18 cellular contexts compared by ENCODE assay signal in the genomic region with DNA sequence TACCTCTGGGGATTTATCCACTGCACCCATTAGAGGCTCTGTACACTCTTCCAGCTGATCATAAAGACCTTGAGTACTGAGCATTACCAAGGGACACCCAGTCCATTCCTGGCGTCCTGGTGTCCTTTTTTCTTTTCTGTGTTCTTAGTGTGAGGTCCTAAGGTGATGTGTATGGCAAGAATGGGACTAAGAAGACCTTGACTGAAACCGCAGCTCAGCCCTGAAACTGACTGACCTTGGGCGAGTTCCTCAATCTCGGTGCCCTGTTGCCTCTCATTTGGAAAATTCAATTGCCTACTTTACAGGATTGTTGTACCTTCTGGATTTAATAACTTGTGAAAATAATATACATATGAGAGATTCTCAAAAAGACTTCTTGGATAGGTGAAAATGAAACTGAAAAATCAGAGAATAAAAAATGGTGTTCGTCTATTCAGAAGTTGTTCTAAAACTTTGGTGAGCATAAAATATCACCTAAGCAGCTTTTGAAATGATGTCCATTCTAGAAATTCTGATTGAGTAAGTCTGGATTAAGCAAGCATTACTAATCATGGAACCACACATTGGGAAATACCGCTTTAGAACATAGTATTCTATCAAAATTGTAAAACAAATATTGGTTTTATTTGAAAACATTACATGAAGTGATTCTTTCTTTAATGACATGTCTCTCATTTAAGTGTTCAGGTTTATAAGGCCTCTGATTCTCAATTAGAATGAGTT. TPM values are rescaled to one million over a fixed set of nuclear protein-coding genes. Genes with fewer than 3 reads are reported as not detected.
DNase-seq lines count a peak whose midpoint lies in the region; ATAC-seq and TF ChIP-seq lines count a peak whose summit lies in the region.
"Had no signal": no experiment of that assay in that cellular context is flagged by ENCODE, and none has a peak within 500 bp of the region (broad histone marks: within the 10 kb centered on the region; RNA-seq: fewer than 3 reads in every experiment).

No MANE protein-coding gene starts in this region.

- CTCF ChIA-PET in OCI-LY7 (lab: Charles Lee; ENCODE audit: unreplicated experiment), result no interaction called here

- H3K79me2 ChIP-seq in OCI-LY7 (ENCODE audit: insufficient read depth, low read depth, low read length), result no peaks in the 10 kb centered on the region

- POLR2A ChIA-PET in OCI-LY7 (lab: Charles Lee), result interaction anchor here (0.7 to 1.0 kb wide), 3 partner anchors 9 to 170 kb away, joined by 3 to 4 read pairs (median 3); no protein-coding TSS in a partner anchor

- no peak for DNase-seq in activated T-cell treated with anti-CD3 and anti-CD28 coated beads, Interleukin-2, amount 50 U/mL, for 24 hours
- DNase-seq in activated T-cell treated with anti-CD3 and anti-CD28 coated beads, Interleukin-2, amount 50 U/mL, for 72 hours, result no peak
- no peak for DNase-seq in OCI-LY7 (ENCODE audit: low spot score)
- no peak for DNase-seq in spleen
- no peak for DNase-seq in lower leg skin (ENCODE audit: low spot score in 2 of 2)
- DNase-seq in NCI-H128 (lab: John Stamatoyannopoulos, UW; ENCODE audit: unreplicated experiment), result no peak
- DNase-seq in transverse colon, result no peak
- DNase-seq: effector CD4-positive, alpha-beta T cell; hypothalamus; NCI-H1048; Right ventricle myocardium superior; stimulated activated naive CD4-positive, alpha-beta T cell; T-helper 9 cell had no signal

- H3K9me3 ChIP-seq in OCI-LY7 (ENCODE audit: low read length) (no peaks in the 10 kb centered on the region), spleen (no peaks in the 10 kb centered on the region), transverse colon (no peaks in the 10 kb centered on the region)
- H3K9me3 ChIP-seq: upper lobe of left lung had no signal

- no peak for ATAC-seq in activated T-cell treated with anti-CD3 and anti-CD28 coated beads, Interleukin-2, amount 50 U/mL, for 72 hours (replicated peaks in 1 of 2)
- ATAC-seq in HG03280 (IDR thresholded peaks at IDR 0.05; ENCODE audit: unreplicated experiment), result peak; percentile 68
- ATAC-seq: left colon had no signal

- no peaks in the 10 kb centered on the region for H3K27me3 Mint-ChIP-seq in activated T-cell treated with anti-CD3 and anti-CD28 coated beads, Interleukin-2, amount 50 U/mL, for 24 hours
- H3K27me3 Mint-ChIP-seq in activated T-cell treated with anti-CD3 and anti-CD28 coated beads, Interleukin-2, amount 50 U/mL, for 72 hours (ENCODE audit: low read depth), result no peaks in the 10 kb centered on the region

- TF ChIP-seq POLR2A in spleen (IDR thresholded peaks at IDR 0.05) (no peak), lower leg skin (IDR thresholded peaks at IDR 0.05) (no peak), transverse colon (IDR thresholded peaks at IDR 0.05) (no peak)

- H3K4me1 ChIP-seq in OCI-LY7 (ENCODE audit: insufficient read depth, low read length, poor library complexity, severe bottlenecking) (no peaks in the 10 kb centered on the region), spleen (peaks cover 0 to 38% (median 10%) of the 10 kb centered on the region in 6 donors), transverse colon (no peaks in the 10 kb centered on the region)
- H3K4me1 ChIP-seq: upper lobe of left lung had no signal

- intact Hi-C loops in OCI-LY7 (cut with micrococcal nuclease; ENCODE audit: unreplicated experiment) (no loop called here), spleen (cut with DNase I; ENCODE audit: low total_unique reads) (no loop called here), lower leg skin (cut with DNase I; ENCODE audit: low total_unique reads) (no loop called here), transverse colon (cut with DNase I; ENCODE audit: low total_unique reads) (no loop called here)

- H2AFZ ChIP-seq in OCI-LY7 (ENCODE audit: low read length), result 0 out of 2 replicates have a peak overlapping the region, but pooled peaks have one; percentile 9

- H3K9me2 ChIP-seq in OCI-LY7 (ENCODE audit: insufficient read depth, low read length), result no peaks in the 10 kb centered on the region

- peak overlapping the region; percentile 21; the same call in 1 of the 2 replicates for H3K4me2 ChIP-seq in OCI-LY7 (ENCODE audit: low read length)
- H3K4me2 ChIP-seq: smooth muscle cell had no signal

- TF ChIP-seq CTCF in OCI-LY7 (conservative IDR thresholded peaks at IDR 0.05; ENCODE audit: low read length), result no peak
- TF ChIP-seq CTCF in spleen (IDR thresholded peaks at IDR 0.05 in 8 of 11, conservative IDR thresholded peaks at IDR 0.05 in 3 of 11), result no peak
- TF ChIP-seq CTCF in lower leg skin (IDR thresholded peaks at IDR 0.05), result no peak
- no peak for TF ChIP-seq CTCF in transverse colon (IDR thresholded peaks at IDR 0.05)

- H3K27me3 ChIP-seq in spleen (replicated peaks in 1 of 7), result no peaks in the 10 kb centered on the region
- H3K27me3 ChIP-seq in transverse colon, result no peaks in the 10 kb centered on the region
- H3K27me3 ChIP-seq: upper lobe of left lung had no signal

- in situ Hi-C loops in transverse colon (cut with MboI; ENCODE audit: low pct_ligation_motif_present in 1 of 4, low pct_unique_long_range_greater_than_20kb in 1 of 4, low sequenced_read_pairs in 3 of 4), result no loop called here

- BruUV-seq in OCI-LY7 (replicated peaks; lab: Mats Ljungman, UMichigan), result no TSS peak

- no peak for TF ChIP-seq EP300 in transverse colon (IDR thresholded peaks at IDR 0.05; ENCODE audit: low read depth)

- H3K27ac ChIP-seq in OCI-LY7 (ENCODE audit: low read depth, low read length, poor library complexity, severe bottlenecking), result no peak overlapping the region
- H3K27ac ChIP-seq in spleen, result peak overlapping the region in 7 of 8 donors; percentile 3 to 82 (median 70)
- H3K27ac ChIP-seq in transverse colon, result no peak overlapping the region

- WGBS in spleen, 5 donors, result 38 to 62% (median 45%) methylated on average over 6 of the region's 6 CpGs
- WGBS in lower leg skin, 2 donors, result 66 to 71% methylated on average over 6 of the region's 6 CpGs
- WGBS in transverse colon (ENCODE audit: low coverage in 1 of 2), 2 donors, result 63 to 83% methylated on average over 6 of the region's 6 CpGs

- H4K20me1 ChIP-seq in OCI-LY7 (ENCODE audit: insufficient read depth, low read length), result no peaks in the 10 kb centered on the region

- no peaks in the 10 kb centered on the region for H3K36me3 Mint-ChIP-seq in activated T-cell treated with anti-CD3 and anti-CD28 coated beads, Interleukin-2, amount 50 U/mL, for 24 hours (ENCODE audit: low read depth)
- H3K36me3 Mint-ChIP-seq in activated T-cell treated with anti-CD3 and anti-CD28 coated beads, Interleukin-2, amount 50 U/mL, for 72 hours (ENCODE audit: insufficient read depth in 2 of 2), result peaks cover 0 to 2% of the 10 kb centered on the region in 2 donors

- H3K4me1 Mint-ChIP-seq in activated T-cell treated with anti-CD3 and anti-CD28 coated beads, Interleukin-2, amount 50 U/mL, for 24 hours (ENCODE audit: low read depth), result peaks cover 23% of the 10 kb centered on the region
- H3K4me1 Mint-ChIP-seq in activated T-cell treated with anti-CD3 and anti-CD28 coated beads, Interleukin-2, amount 50 U/mL, for 72 hours (ENCODE audit: low read depth), result peaks cover 7% of the 10 kb centered on the region

- peak overlapping the region; percentile 23 for H3K27ac Mint-ChIP-seq in activated T-cell treated with anti-CD3 and anti-CD28 coated beads, Interleukin-2, amount 50 U/mL, for 24 hours
- no peak overlapping the region for H3K27ac Mint-ChIP-seq in activated T-cell treated with anti-CD3 and anti-CD28 coated beads, Interleukin-2, amount 50 U/mL, for 72 hours
- H3K27ac Mint-ChIP-seq: activated naive CD4-positive, alpha-beta T cell treated with anti-CD3 and anti-CD28 coated beads, Interleukin-2, amount 50 U/mL, for 72 hours had no signal

- H3K4me3 ChIP-seq in OCI-LY7 (ENCODE audit: low read depth, low read length, poor library complexity, severe bottlenecking) (no peak overlapping the region), spleen (no peak overlapping the region), lower leg skin (ENCODE audit: low read depth, poor library complexity, severe bottlenecking) (no peak overlapping the region), transverse colon (no peak overlapping the region)
- H3K4me3 ChIP-seq: smooth muscle cell, upper lobe of left lung had no signal

- no peak overlapping the region for H3K4me3 Mint-ChIP-seq in activated T-cell treated with anti-CD3 and anti-CD28 coated beads, Interleukin-2, amount 50 U/mL, for 24 hours
- H3K4me3 Mint-ChIP-seq in activated T-cell treated with anti-CD3 and anti-CD28 coated beads, Interleukin-2, amount 50 U/mL, for 72 hours, result no peak overlapping the region

- no peaks in the 10 kb centered on the region for H3K9me3 Mint-ChIP-seq in activated T-cell treated with anti-CD3 and anti-CD28 coated beads, Interleukin-2, amount 50 U/mL, for 24 hours
- peaks cover 0 to 2% of the 10 kb centered on the region in 2 donors for H3K9me3 Mint-ChIP-seq in activated T-cell treated with anti-CD3 and anti-CD28 coated beads, Interleukin-2, amount 50 U/mL, for 72 hours

- H3K36me3 ChIP-seq in OCI-LY7 (ENCODE audit: insufficient read depth, low read length) (no peaks in the 10 kb centered on the region), spleen (no peaks in the 10 kb centered on the region), transverse colon (no peaks in the 10 kb centered on the region)
- H3K36me3 ChIP-seq: upper lobe of left lung had no signal

RNA-seq across cellular contexts. Expression of gene SAMSN1, which starts 21.6 kb away (rescaled TPM):
- 10 to 100 TPM; 65.4 to 69.1 TPM for total RNA-seq in activated T-cell treated with anti-CD3 and anti-CD28 coated beads, Interleukin-2, amount 50 U/mL, for 72 hours
- total RNA-seq in OCI-LY7 (2014; rRNA removed; shearing (Covaris generic)), result not detected in 2 replicates
- total RNA-seq in OCI-LY7 (2022), result 2.8 and 4.1 TPM in 2 replicates
- total RNA-seq in spleen, result 10 to 100 TPM; 43.7 to 79.2 (median 51.1) TPM
- polyA plus RNA-seq in spleen, result 10 to 100 TPM; 24.8 to 31.8 (median 24.8) TPM
- total RNA-seq in lower leg skin, result 1 to 10 TPM in 3 of 4 donors, under 1 TPM in 1; 0.88 to 3.4 (median 2.0) TPM
- 1 to 10 TPM; 1.6 to 9.5 (median 5.2) TPM for total RNA-seq in transverse colon
- polyA plus RNA-seq: smooth muscle cell had no signal

Comparison
In these comparisons a context has a peak if more than half of its experiments do, and no peak if none do; other contexts are left out.
1. H3K27ac ChIP-seq: peak in spleen (7 of 8); none in OCI-LY7 (single experiment) and transverse colon (0 of 4).
2. RNA of gene SAMSN1, which starts 21.6 kb away (total RNA-seq): 65.4 to 69.1 TPM in activated T-cell treated with anti-CD3 and anti-CD28 coated beads, Interleukin-2, amount 50 U/mL, for 72 hours and 43.7 to 79.2 TPM in spleen; 1.6 to 9.5 TPM in transverse colon, 2.8 to 4.1 TPM in OCI-LY7 and 0.88 to 3.4 TPM in lower leg skin; every median in the first group is over 4 times any median in the second.